ENCODE assay signal across 8 cellular contexts in the genomic region with DNA sequence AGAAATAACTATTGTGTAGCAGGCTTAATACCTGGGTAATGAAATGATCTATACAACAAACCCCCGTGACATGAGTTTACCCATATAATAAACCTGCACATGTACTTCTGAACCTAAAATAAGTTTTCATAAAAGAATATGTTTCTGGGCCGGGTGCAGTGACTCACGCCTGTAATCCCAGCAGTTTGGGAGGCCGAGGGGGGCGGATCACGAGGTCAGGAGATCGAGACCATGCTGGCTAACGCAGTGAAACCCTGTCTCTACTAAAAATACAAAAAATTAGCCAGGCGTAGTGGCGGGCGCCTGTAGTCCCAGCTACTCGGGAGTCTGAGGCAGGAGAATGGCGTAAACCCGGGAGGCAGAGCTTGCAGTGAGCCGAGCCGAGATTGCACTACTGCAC. TPM values are rescaled to one million over a fixed set of nuclear protein-coding genes. Genes with fewer than 3 reads are reported as not detected.
"Had no signal": no experiment of that assay in that cellular context is flagged by ENCODE, and none has a peak within 500 bp of the region (broad histone marks: within the 10 kb centered on the region; RNA-seq: fewer than 3 reads in every experiment).

No MANE protein-coding gene starts in this region.

RNA-seq across cellular contexts. Expression of a gene that starts 2.6 kb away (rescaled TPM):
- total RNA-seq: activated B cell treated with CpG ODN at 0.5 μM for 24 hours; activated CD4-positive, alpha-beta memory T cell treated with anti-CD3 and anti-CD28 coated beads for 36 hours; activated CD4-positive, alpha-beta memory T cell treated with anti-CD3 and anti-CD28 coated beads, Interleukin-2, amount 10 ng/mL, durations not matched to agents 7 days and 5 days; activated CD4-positive, alpha-beta T cell treated with anti-CD3 and anti-CD28 coated beads for 36 hours; activated CD4-positive, alpha-beta T cell treated with anti-CD3 and anti-CD28 coated beads, Interleukin-2, amount 10 ng/mL, durations not matched to agents 7 days and 5 days; activated CD8-positive, alpha-beta T cell treated with anti-CD3 and anti-CD28 coated beads, Interleukin-2, amount 10 ng/mL, durations not matched to agents 7 days and 5 days; T-helper 2 cell treated with Interferon-gamma antibody and Interleukin-4, amounts not matched to agents 100 ng/mL and 5 ng/mL, for 36 hours; WTC11 had no signal
